Comparison of ENCODE assay signal across 8 cellular contexts in the genomic region with DNA sequence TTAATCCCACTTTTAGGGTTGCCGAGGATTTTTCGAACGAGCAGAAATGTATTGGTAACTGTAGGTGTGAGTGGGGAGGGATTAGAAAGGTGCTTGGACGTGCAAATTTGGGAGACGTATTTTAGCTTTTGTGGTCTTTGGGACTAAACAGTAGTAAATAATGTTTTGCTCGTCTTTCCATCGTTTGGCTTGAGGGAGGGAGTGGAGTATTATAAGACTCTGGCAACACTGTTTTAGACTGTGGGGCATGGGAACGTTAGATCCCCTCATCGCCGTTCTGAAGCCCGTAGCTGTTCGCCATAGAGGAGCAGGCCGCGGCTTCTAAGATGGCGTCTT. TPM values are rescaled to one million over a fixed set of nuclear protein-coding genes. Genes with fewer than 3 reads are reported as not detected.
DNase-seq lines count a peak whose midpoint lies in the region; ATAC-seq, FAIRE-seq and TF ChIP-seq lines count a peak whose summit lies in the region.

No MANE protein-coding gene starts in this region.

- H3K36me3 ChIP-seq in adipocyte (ENCODE audit: control insufficient read depth, insufficient read depth, low read length, severe bottlenecking) (peaks cover 37% of the 10 kb centered on the region), testis (ENCODE audit: low read depth, missing control alignments) (no peaks in the 10 kb centered on the region)

- H3K9ac ChIP-seq in adipocyte (ENCODE audit: low read length) = peak overlapping the region; percentile 100

- H3K27ac ChIP-seq in layer of hippocampus (ENCODE audit: low read depth, low read length) (peak overlapping the region; percentile 100), testis (peak overlapping the region; percentile 99)

- H3K4me3 ChIP-seq in adipocyte (ENCODE audit: low read length) (peak overlapping the region; percentile 98), testis (peak overlapping the region; percentile 82 to 88)

- no peak for ATAC-seq in GM18498 (IDR thresholded peaks at IDR 0.05; ENCODE audit: unreplicated experiment)

- peak overlapping the region; percentile 89 for H3K4me3 Mint-ChIP-seq in activated CD4-positive, alpha-beta T cell treated with anti-CD3 and anti-CD28 coated beads, Interleukin-2, amount 10 ng/mL, durations not matched to agents 7 days and 5 days

- H3K9me3 ChIP-seq in adipocyte (ENCODE audit: control insufficient read depth, low read length) = no peaks in the 10 kb centered on the region
- no peaks in the 10 kb centered on the region for H3K9me3 ChIP-seq in testis

- H3K4me1 ChIP-seq in adipocyte (ENCODE audit: control insufficient read depth, insufficient read depth, low read length) (peaks cover 27% of the 10 kb centered on the region), testis (peaks cover 15% of the 10 kb centered on the region)

- H3K36me3 Mint-ChIP-seq in activated CD4-positive, alpha-beta T cell treated with anti-CD3 and anti-CD28 coated beads, Interleukin-2, amount 10 ng/mL, durations not matched to agents 7 days and 5 days (ENCODE audit: low read depth) = peaks cover 61% of the 10 kb centered on the region

- CTCF ChIA-PET in activated CD4-positive, alpha-beta T cell treated with anti-CD3 and anti-CD28 coated beads, Interleukin-2, amount 10 ng/mL, durations not matched to agents 7 days and 5 days (lab: Charles Lee) = interaction anchor here (1.0 to 11.4 kb wide), 14 partner anchors 9 to 226 kb away, joined by 3 to 156 read pairs (median 10); a partner anchor contains a TSS

- POLR2A ChIA-PET in activated CD4-positive, alpha-beta T cell treated with anti-CD3 and anti-CD28 coated beads, Interleukin-2, amount 10 ng/mL, durations not matched to agents 7 days and 5 days (lab: Charles Lee) = interaction anchor here (0.5 to 3.1 kb wide), 16 partner anchors 11 to 1175 kb away, joined by 3 to 33 read pairs (median 9); a partner anchor contains a TSS

- H3K27me3 Mint-ChIP-seq in activated CD4-positive, alpha-beta T cell treated with anti-CD3 and anti-CD28 coated beads, Interleukin-2, amount 10 ng/mL, durations not matched to agents 7 days and 5 days = no peaks in the 10 kb centered on the region

- 1% methylated on average over 14 to 15 of the region's 15 CpGs for WGBS in testis, 2 donors

- intact Hi-C loops in testis (cut with DNase I; ENCODE audit: low total_unique reads) = no loop called here
- intact Hi-C loops in head of caudate nucleus (cut with DNase I) = loop anchor here (10.0 kb wide), 1 partner anchor 234 kb away; a partner anchor contains a TSS

- H3K27me3 ChIP-seq in adipocyte (replicated peaks; ENCODE audit: control insufficient read depth, insufficient read depth, low read length) = no peaks in the 10 kb centered on the region
- H3K27me3 ChIP-seq in layer of hippocampus (ENCODE audit: control insufficient read depth, insufficient read depth, low read length) = no peaks in the 10 kb centered on the region
- no peaks in the 10 kb centered on the region for H3K27me3 ChIP-seq in testis

- no peak for FAIRE-seq in frontal cortex (lab: Jason Lieb, UNC)

- H3K9me3 Mint-ChIP-seq in activated CD4-positive, alpha-beta T cell treated with anti-CD3 and anti-CD28 coated beads, Interleukin-2, amount 10 ng/mL, durations not matched to agents 7 days and 5 days = no peaks in the 10 kb centered on the region

- TF ChIP-seq POLR2A in testis (IDR thresholded peaks at IDR 0.05) = no peak

- TF ChIP-seq CTCF in testis (IDR thresholded peaks at IDR 0.05) = no peak

- DNase-seq in activated CD4-positive, alpha-beta T cell treated with anti-CD3 and anti-CD28 coated beads, Interleukin-2, amount 10 ng/mL, durations not matched to agents 7 days and 5 days = no peak
- no peak for DNase-seq in activated CD4-positive, alpha-beta T cell treated with anti-CD3 and anti-CD28 coated beads, Interleukin-2, amount 50 U/mL, for 1 hour
- DNase-seq in adipocyte (ENCODE audit: low read depth) = no peak
- no peak for DNase-seq in testis
- DNase-seq in head of caudate nucleus = no peak
- no peak for DNase-seq in frontal cortex (ENCODE audit: low spot score in 2 of 2)

- H3K27ac Mint-ChIP-seq in activated CD4-positive, alpha-beta T cell treated with anti-CD3 and anti-CD28 coated beads, Interleukin-2, amount 10 ng/mL, durations not matched to agents 7 days and 5 days = peak overlapping the region; percentile 99

- H3K4me1 Mint-ChIP-seq in activated CD4-positive, alpha-beta T cell treated with anti-CD3 and anti-CD28 coated beads, Interleukin-2, amount 10 ng/mL, durations not matched to agents 7 days and 5 days = peaks cover 23% of the 10 kb centered on the region

RNA-seq across cellular contexts. Expression of a gene that starts 2.8 kb away (rescaled TPM):
- total RNA-seq in activated CD4-positive, alpha-beta T cell treated with anti-CD3 and anti-CD28 coated beads, Interleukin-2, amount 10 ng/mL, durations not matched to agents 7 days and 5 days = 100 to 1,000 TPM; 334 to 383 TPM
- total RNA-seq in testis (100 to 1,000 TPM; 312 to 334 TPM), frontal cortex (55.8 TPM)
- 299 TPM for polyA plus RNA-seq in testis (ENCODE audit: insufficient read depth, low read depth, low replicate concordance)

RNA-seq across cellular contexts. Expression of a gene that starts 18.3 kb away (rescaled TPM):
- 10 to 100 TPM; 24.0 to 26.8 TPM for total RNA-seq in activated CD4-positive, alpha-beta T cell treated with anti-CD3 and anti-CD28 coated beads, Interleukin-2, amount 10 ng/mL, durations not matched to agents 7 days and 5 days
- 10 to 100 TPM; 10.1 to 19.8 TPM for total RNA-seq in testis
- polyA plus RNA-seq in testis (ENCODE audit: insufficient read depth, low read depth, low replicate concordance) = 54.5 TPM
- 0.82 TPM for total RNA-seq in frontal cortex

RNA-seq across cellular contexts. Expression of a gene that starts 30.4 kb away (rescaled TPM):
- 1 to 10 TPM; 8.1 to 8.5 TPM for total RNA-seq in activated CD4-positive, alpha-beta T cell treated with anti-CD3 and anti-CD28 coated beads, Interleukin-2, amount 10 ng/mL, durations not matched to agents 7 days and 5 days
- total RNA-seq in testis (1 to 10 TPM; 4.9 to 6.0 TPM), frontal cortex (0.82 TPM)
- polyA plus RNA-seq in testis (ENCODE audit: insufficient read depth, low read depth, low replicate concordance) = 46.1 TPM

RNA-seq across cellular contexts. Expression of a gene that starts 38.2 kb away (rescaled TPM):
- total RNA-seq in activated CD4-positive, alpha-beta T cell treated with anti-CD3 and anti-CD28 coated beads, Interleukin-2, amount 10 ng/mL, durations not matched to agents 7 days and 5 days = 1 to 10 TPM; 1.5 to 1.6 TPM
- 1 to 10 TPM; 1.2 to 1.7 TPM for total RNA-seq in testis
- 13.5 TPM for polyA plus RNA-seq in testis (ENCODE audit: insufficient read depth, low read depth, low replicate concordance)
- total RNA-seq in frontal cortex = 0.82 TPM
